In genomic region chr3:49028673-49029562, GRCh38 we compare ENCODE assay signal across 8 cellular contexts. TPM values are rescaled to one million over a fixed set of nuclear protein-coding genes. Genes with fewer than 3 reads are reported as not detected.
DNase-seq lines count a peak whose midpoint lies in the region; ATAC-seq and TF ChIP-seq lines count a peak whose summit lies in the region.

TSS of gene IMPDH2 (minus strand) at chr3:49029398. CDS start at chr3:49029350, 48 bp downstream.

- H3K4me3 ChIP-seq in ACC112 (ENCODE audit: low read depth, low read length) (peak within 1 kb of the TSS; percentile 92), WERI-Rb-1 (ENCODE audit: low read depth, low read length) (peak within 1 kb of the TSS; percentile 62), mammary epithelial cell (replicated peaks in 1 of 3; ENCODE audit: insufficient read depth in 1 of 3, low read depth in 2 of 3, low read length in 3 of 3) (peak within 1 kb of the TSS; percentile 61 to 73 (median 69)), smooth muscle cell (peak within 1 kb of the TSS; percentile 79)

- dilution Hi-C loops in mammary epithelial cell (cut with HindIII; ENCODE audit: low sequenced_read_pairs) = no loop called here

- H4K20me1 ChIP-seq in mammary epithelial cell (ENCODE audit: insufficient read depth, low read length) = no peaks in the 10 kb centered on the region
- no peaks in the 10 kb centered on the region for H4K20me1 ChIP-seq in smooth muscle cell (ENCODE audit: low read depth)

- TF ChIP-seq CTCF in WERI-Rb-1 (IDR thresholded peaks at IDR 0.05; ENCODE audit: low read depth, low read length) (no peak; the same call in 1 of the 2 replicates), mammary epithelial cell (conservative IDR thresholded peaks at IDR 0.05 in 1 of 2, IDR thresholded peaks at IDR 0.05 in 1 of 2; ENCODE audit: extremely low read depth in 1 of 2, insufficient read depth in 1 of 2, low read depth in 1 of 2, low read length in 2 of 2) (peak in 1 of 2 donors; percentile 15), smooth muscle cell (IDR thresholded peaks at IDR 0.05; ENCODE audit: borderline replicate concordance, insufficient read depth, poor library complexity, severe bottlenecking) (no peak)

- ATAC-seq in GM18868 (IDR thresholded peaks at IDR 0.05; ENCODE audit: unreplicated experiment) = peak; percentile 78
- ATAC-seq in HG03103 (IDR thresholded peaks at IDR 0.05; ENCODE audit: low read depth, unreplicated experiment) = peak; percentile 75

- H3K27ac ChIP-seq in ACC112 (ENCODE audit: low read depth, low read length) (peak within 1 kb of the TSS; percentile 49), WERI-Rb-1 (peak within 1 kb of the TSS; percentile 80), mammary epithelial cell (ENCODE audit: insufficient read depth, low read depth, low read length) (peak within 1 kb of the TSS; percentile 67), smooth muscle cell (ENCODE audit: low read depth) (peak within 1 kb of the TSS; percentile 91)

- H3K36me3 ChIP-seq in ACC112 (ENCODE audit: insufficient read depth, low read length) (peaks cover 39% of the 10 kb centered on the region), WERI-Rb-1 (peaks cover 86% of the 10 kb centered on the region), mammary epithelial cell (ENCODE audit: insufficient read depth, low read length) (peaks cover 39% of the 10 kb centered on the region), smooth muscle cell (ENCODE audit: low read depth) (no peaks in the 10 kb centered on the region)

- CTCF ChIA-PET in mammary epithelial cell (lab: Charles Lee; ENCODE audit: low non-redundant PET) = interaction anchor here (0.6 kb wide), 1 partner anchor 41 kb away, joined by 4 read pairs; no protein-coding TSS in a partner anchor

- H3K4me1 ChIP-seq in ACC112 (ENCODE audit: control insufficient read depth, insufficient read depth, low read length, unreplicated experiment) = peaks cover 53% of the 10 kb centered on the region
- H3K4me1 ChIP-seq in mammary epithelial cell (ENCODE audit: insufficient read depth, low read length) = peaks cover 31% of the 10 kb centered on the region
- peaks cover 10% of the 10 kb centered on the region for H3K4me1 ChIP-seq in smooth muscle cell (ENCODE audit: low read depth)

- in situ Hi-C loops in mammary epithelial cell (cut with MboI; ENCODE audit: low sequenced_read_pairs in 2 of 2) = no loop called here

- no peaks in the 10 kb centered on the region for H3K9me3 ChIP-seq in WERI-Rb-1 (ENCODE audit: severe bottlenecking)
- no peaks in the 10 kb centered on the region for H3K9me3 ChIP-seq in mammary epithelial cell (replicated peaks; ENCODE audit: insufficient read depth, low read length)
- no peaks in the 10 kb centered on the region for H3K9me3 ChIP-seq in smooth muscle cell (replicated peaks; ENCODE audit: low read depth)

- peak within 1 kb of the TSS; percentile 16 for H2AFZ ChIP-seq in ACC112 (ENCODE audit: low read length, unreplicated experiment)
- H2AFZ ChIP-seq in mammary epithelial cell (ENCODE audit: low read depth, low read length) = peak within 1 kb of the TSS; percentile 72
- H2AFZ ChIP-seq in smooth muscle cell (ENCODE audit: low read depth) = no peak within 1 kb of the TSS

- H3K79me2 ChIP-seq in ACC112 (ENCODE audit: control insufficient read depth, insufficient read depth, low read length, unreplicated experiment) (peaks cover 29% of the 10 kb centered on the region), mammary epithelial cell (ENCODE audit: insufficient read depth, low read length) (peaks cover 53% of the 10 kb centered on the region), smooth muscle cell (ENCODE audit: low read depth) (peaks cover 28% of the 10 kb centered on the region)

- H3K4me2 ChIP-seq in mammary epithelial cell (ENCODE audit: insufficient read depth, low read depth, low read length) (peak within 1 kb of the TSS; percentile 81), smooth muscle cell (peak within 1 kb of the TSS; percentile 95)

- H3K9ac ChIP-seq in mammary epithelial cell (ENCODE audit: insufficient read depth, low read length) = peak within 1 kb of the TSS; percentile 90
- peak within 1 kb of the TSS; percentile 94 for H3K9ac ChIP-seq in smooth muscle cell (ENCODE audit: low read depth)

- DNase-seq in NCI-H2227 (lab: John Stamatoyannopoulos, UW; ENCODE audit: unreplicated experiment) (peak; percentile 95), WERI-Rb-1 (peak; percentile 92), mammary epithelial cell (peak; percentile 86), iPS-NIHi7 (ENCODE audit: extremely low spot score) (peak; percentile 90), smooth muscle cell (lab: John Stamatoyannopoulos, UW; ENCODE audit: unreplicated experiment) (peak; percentile 74)

- TSS peak; percentile 60 for BruUV-seq in mammary epithelial cell (replicated peaks; lab: Mats Ljungman, UMichigan)

- 4% methylated on average over 19 of the region's 55 CpGs for WGBS in mammary epithelial cell (ENCODE audit: low coverage, missing lambda C conversion rate)
- 8% methylated on average over 54 of the region's 55 CpGs for WGBS in smooth muscle cell (ENCODE audit: low lambda C conversion rate)

- intact Hi-C loops in mammary epithelial cell (cut with micrococcal nuclease) = no loop called here

- no peaks in the 10 kb centered on the region for H3K27me3 ChIP-seq in ACC112 (ENCODE audit: insufficient read depth, low read length)
- no peaks in the 10 kb centered on the region for H3K27me3 ChIP-seq in WERI-Rb-1 (ENCODE audit: insufficient read depth, low read depth, severe bottlenecking)
- no peaks in the 10 kb centered on the region for H3K27me3 ChIP-seq in mammary epithelial cell (ENCODE audit: insufficient read depth, low read length)
- H3K27me3 ChIP-seq in smooth muscle cell (ENCODE audit: low read depth) = no peaks in the 10 kb centered on the region

- peaks cover 35% of the 10 kb centered on the region for H3F3A ChIP-seq in smooth muscle cell (ENCODE audit: low read depth)

RNA-seq across cellular contexts. Expression of gene IMPDH2, which starts in this region (rescaled TPM):
- 100 to 1,000 TPM; 204 to 205 TPM for total RNA-seq in mammary epithelial cell
- polyA plus RNA-seq in mammary epithelial cell = 235 TPM
- 360 TPM for polyA minus RNA-seq in mammary epithelial cell
- 121 and 128 TPM in 2 replicates for total RNA-seq in smooth muscle cell
- polyA plus RNA-seq in smooth muscle cell = 105 and 127 TPM in 2 replicates

Comparison
In these comparisons a context has a peak if more than half of its experiments do, and no peak if none do; other contexts are left out.
1. Peak in every context shown above with its lines: DNase-seq, ATAC-seq, H3K4me3 ChIP-seq and H3K27ac ChIP-seq.